9 cellular contexts compared by ENCODE assay signal in the genomic region with DNA sequence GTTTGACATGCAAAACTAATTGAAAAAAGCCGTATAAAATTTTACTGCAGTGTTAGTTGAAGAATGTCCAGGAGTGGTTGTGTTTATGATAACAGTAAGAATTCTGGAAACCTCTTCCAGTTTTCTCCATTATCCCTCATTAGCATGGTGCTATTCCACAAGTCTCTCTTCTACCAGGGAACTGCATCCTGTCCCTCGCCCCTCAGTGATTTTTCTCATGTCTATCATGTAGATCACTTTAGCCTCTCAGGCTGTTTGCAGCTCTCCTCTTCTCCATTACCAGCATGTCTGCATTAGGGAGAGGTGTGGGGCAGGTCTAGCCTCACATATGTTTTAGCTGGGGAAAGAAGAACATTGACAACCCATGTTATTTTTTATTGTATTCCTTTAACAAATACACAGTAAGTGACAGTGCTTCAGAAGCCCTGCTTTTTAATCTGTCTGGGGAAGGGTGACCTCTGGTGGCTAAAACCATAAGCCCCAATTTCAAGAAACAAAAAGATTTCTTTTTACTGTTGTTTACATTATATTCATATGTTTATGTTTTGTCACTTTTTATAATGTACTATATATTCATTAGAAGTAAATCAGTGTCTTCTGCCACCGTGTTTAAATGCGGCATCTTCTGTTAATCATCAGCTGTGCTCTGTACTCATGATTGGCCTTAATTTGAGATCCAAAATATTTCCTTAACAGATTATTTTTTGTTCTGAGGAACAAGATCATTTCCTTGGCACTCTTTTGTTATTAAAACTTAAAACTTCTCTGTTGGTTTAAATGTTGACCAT.
A peak's percentile ranks its signal among the peaks of the same experiment; 100 is the strongest.
DNase-seq lines count a peak whose midpoint lies in the region; ATAC-seq and TF ChIP-seq lines count a peak whose summit lies in the region.
"Had no signal": no experiment of that assay in that cellular context is flagged by ENCODE, and none has a peak within 500 bp of the region (broad histone marks: within the 10 kb centered on the region; RNA-seq: fewer than 3 reads in every experiment).

No MANE protein-coding gene starts in this region.

- POLR2A ChIA-PET in PC-9 (lab: Charles Lee; ENCODE audit: unreplicated experiment): interaction anchor here (0.5 to 0.6 kb wide), 2 partner anchors 85 to 94 kb away, joined by 3 to 20 read pairs; no protein-coding TSS in a partner anchor

- 69% methylated on average over 4 of the region's 4 CpGs; no CpG with 5 or more reads in 1 of the 2 experiments for WGBS in endodermal cell (ENCODE audit: insufficient coverage in 1 of 2, insufficient read length in 1 of 2), 2 experiments

- BruUV-seq in PC-9 (replicated peaks; lab: Mats Ljungman, UMichigan): no TSS peak

- H3K4me3 ChIP-seq in GM23338: no peak overlapping the region
- H3K4me3 ChIP-seq in PC-9: no peak overlapping the region
- H3K4me3 ChIP-seq in endodermal cell (ENCODE audit: low read length): no peak overlapping the region

- H2AFZ ChIP-seq in GM23338 (no peak overlapping the region), PC-9 (no peak overlapping the region)

- H3K9me3 Mint-ChIP-seq in GM23338: no peaks in the 10 kb centered on the region
- H3K9me3 Mint-ChIP-seq in endodermal cell: peaks cover 7% of the 10 kb centered on the region

- H3K4me2 ChIP-seq in GM23338 (no peak overlapping the region), PC-9 (no peak overlapping the region)

- H3K9me3 ChIP-seq in PC-9 (ENCODE audit: insufficient read depth, low read depth) (no peaks in the 10 kb centered on the region), endodermal cell (ENCODE audit: control insufficient read depth, low read length) (peaks cover 5% of the 10 kb centered on the region)
- H3K9me3 ChIP-seq: neutrophil had no signal

- H3K9me2 ChIP-seq in GM23338 (ENCODE audit: insufficient read depth): no peaks in the 10 kb centered on the region
- no peaks in the 10 kb centered on the region for H3K9me2 ChIP-seq in PC-9 (ENCODE audit: insufficient read depth)

- H3K36me3 Mint-ChIP-seq in GM23338 (ENCODE audit: low read depth) (no peaks in the 10 kb centered on the region), endodermal cell (ENCODE audit: low read depth) (peaks cover 12% of the 10 kb centered on the region)

- H3K27ac ChIP-seq in GM23338 (ENCODE audit: low read depth) (no peak overlapping the region), PC-9 (no peak overlapping the region), endodermal cell (ENCODE audit: low read depth, low read length) (no peak overlapping the region)
- H3K27ac ChIP-seq: neutrophil had no signal

- H3K27me3 Mint-ChIP-seq in GM23338 (ENCODE audit: insufficient read depth, low read depth, poor library complexity) (peaks cover 3% of the 10 kb centered on the region), endodermal cell (ENCODE audit: insufficient read depth) (no peaks in the 10 kb centered on the region)

- CTCF ChIA-PET in PC-9 (lab: Charles Lee): interaction anchor here (0.5 kb wide), 1 partner anchor 15 kb away, joined by 3 read pairs; no protein-coding TSS in a partner anchor

- H3K4me1 ChIP-seq in GM23338 (ENCODE audit: insufficient read depth) (no peaks in the 10 kb centered on the region), PC-9 (replicated peaks; ENCODE audit: insufficient read depth) (peaks cover 16% of the 10 kb centered on the region), endodermal cell (ENCODE audit: control insufficient read depth, insufficient read depth, low read length) (peaks cover 8% of the 10 kb centered on the region)

- H3F3A ChIP-seq in GM23338 (replicated peaks; ENCODE audit: low read depth): no peaks in the 10 kb centered on the region
- H3F3A ChIP-seq in PC-9 (ENCODE audit: insufficient read depth, low read depth): peaks cover 12% of the 10 kb centered on the region

- no peaks in the 10 kb centered on the region for H3K36me3 ChIP-seq in GM23338 (ENCODE audit: insufficient read depth)
- no peaks in the 10 kb centered on the region for H3K36me3 ChIP-seq in PC-9 (ENCODE audit: low read depth)
- H3K36me3 ChIP-seq in endodermal cell (ENCODE audit: control insufficient read depth, insufficient read depth, low read length): peaks cover 3% of the 10 kb centered on the region
- H3K36me3 ChIP-seq: neutrophil had no signal

- peaks cover 17% of the 10 kb centered on the region; the same call in 2 of the 3 replicates for H3K4me1 Mint-ChIP-seq in GM23338
- peaks cover 55% of the 10 kb centered on the region for H3K4me1 Mint-ChIP-seq in endodermal cell

- peaks cover 27% of the 10 kb centered on the region for H3K79me2 ChIP-seq in GM23338 (replicated peaks; ENCODE audit: insufficient read depth)
- peaks cover 24% of the 10 kb centered on the region for H3K79me2 ChIP-seq in PC-9 (ENCODE audit: low read depth)

- H4K20me1 ChIP-seq in GM23338 (replicated peaks; ENCODE audit: insufficient read depth) (no peaks in the 10 kb centered on the region), PC-9 (ENCODE audit: insufficient read depth) (no peaks in the 10 kb centered on the region)

- peak; percentile 45 for DNase-seq in CD1c-positive myeloid dendritic cell (ENCODE audit: extremely low spot score)
- peak; percentile 66 for DNase-seq in GM23338 (ENCODE audit: low spot score)
- DNase-seq in PC-9: peak in 1 of 2 experiments; percentile 42
- DNase-seq in endodermal cell: peak; percentile 72
- peak; percentile 71 for DNase-seq in midbrain (lab: John Stamatoyannopoulos, UW)
- DNase-seq in NCI-H128 (lab: John Stamatoyannopoulos, UW; ENCODE audit: unreplicated experiment): no peak

- H3K27me3 ChIP-seq in GM23338 (ENCODE audit: insufficient read depth) (no peaks in the 10 kb centered on the region), PC-9 (ENCODE audit: insufficient read depth, low read depth) (no peaks in the 10 kb centered on the region), endodermal cell (ENCODE audit: control insufficient read depth, insufficient read depth, low read length, poor library complexity, severe bottlenecking) (no peaks in the 10 kb centered on the region)
- H3K27me3 ChIP-seq: neutrophil had no signal

- H3K27ac Mint-ChIP-seq in GM23338 (no peak overlapping the region), endodermal cell (peak overlapping the region; percentile 49)

- ATAC-seq in GM23338 (peak; percentile 61), GM21737 (IDR thresholded peaks at IDR 0.05; ENCODE audit: unreplicated experiment) (no peak), HG02798 (IDR thresholded peaks at IDR 0.05; ENCODE audit: poor library complexity, unreplicated experiment) (no peak)

- no peak overlapping the region for H3K4me3 Mint-ChIP-seq in GM23338
- H3K4me3 Mint-ChIP-seq in endodermal cell: no peak overlapping the region

- no peak overlapping the region for H3K9ac ChIP-seq in endodermal cell (ENCODE audit: extremely low read depth, low read length, poor library complexity, severe bottlenecking)

- TF ChIP-seq CTCF in GM23338 (conservative IDR thresholded peaks at IDR 0.05; ENCODE audit: low read depth in 2 of 2) (peak; percentile 71 to 98), PC-9 (conservative IDR thresholded peaks at IDR 0.05) (peak; percentile 87), endodermal cell (conservative IDR thresholded peaks at IDR 0.05) (peak; percentile 100)

- intact Hi-C loops in PC-9 (cut with micrococcal nuclease; ENCODE audit: unreplicated experiment): loop anchor here (1.0 to 5.0 kb wide), 3 partner anchors 72 to 593 kb away; a partner anchor contains a TSS

TF ChIP-seq in GM23338, 12 proteins besides CTCF, POLR2A, EP300 and RAD21 (continues in another document):
- TF ChIP-seq, protein P1, sequence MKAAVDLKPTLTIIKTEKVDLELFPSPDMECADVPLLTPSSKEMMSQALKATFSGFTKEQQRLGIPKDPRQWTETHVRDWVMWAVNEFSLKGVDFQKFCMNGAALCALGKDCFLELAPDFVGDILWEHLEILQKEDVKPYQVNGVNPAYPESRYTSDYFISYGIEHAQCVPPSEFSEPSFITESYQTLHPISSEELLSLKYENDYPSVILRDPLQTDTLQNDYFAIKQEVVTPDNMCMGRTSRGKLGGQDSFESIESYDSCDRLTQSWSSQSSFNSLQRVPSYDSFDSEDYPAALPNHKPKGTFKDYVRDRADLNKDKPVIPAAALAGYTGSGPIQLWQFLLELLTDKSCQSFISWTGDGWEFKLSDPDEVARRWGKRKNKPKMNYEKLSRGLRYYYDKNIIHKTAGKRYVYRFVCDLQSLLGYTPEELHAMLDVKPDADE (IDR thresholded peaks at IDR 0.05): no peak
- TF ChIP-seq ZNF114 (CRISPR knock-in tag; IDR thresholded peaks at IDR 0.05) (no peak), STAT1 (IDR thresholded peaks at IDR 0.05; ENCODE audit: unreplicated experiment) (no peak), ZNF331 (CRISPR knock-in tag; IDR thresholded peaks at IDR 0.05; ENCODE audit: low read depth) (no peak), POLR2AphosphoS5 (IDR thresholded peaks at IDR 0.05; ENCODE audit: low read depth) (no peak), EZH2 (IDR thresholded peaks at IDR 0.05; ENCODE audit: low read depth, unreplicated experiment) (no peak)
